22 cellular contexts compared by ENCODE assay signal in genomic region chr9:78607853-78608252, GRCh38.
"Had no signal": no experiment of that assay in that cellular context is flagged by ENCODE, and none has a peak within 500 bp of the region (broad histone marks: within the 10 kb centered on the region; RNA-seq: fewer than 3 reads in every experiment).

No MANE protein-coding gene starts in this region.

- H3K4me1 Mint-ChIP-seq: naive thymus-derived CD8-positive, alpha-beta T cell had no signal

- H3K36me3 Mint-ChIP-seq: mesothelial cell of epicardium; naive B cell; naive thymus-derived CD8-positive, alpha-beta T cell had no signal

- H3K9me3 Mint-ChIP-seq: dendritic cell treated with granulocyte-macrophage colony-stimulating factor and Interleukin-4, amounts not matched to agents 40 ng/mL and 50 ng/mL, for 4 days; mesothelial cell of epicardium; naive B cell had no signal

- H3K27me3 Mint-ChIP-seq: dendritic cell treated with granulocyte-macrophage colony-stimulating factor and Interleukin-4, amounts not matched to agents 40 ng/mL and 50 ng/mL, for 4 days; effector memory CD8-positive, alpha-beta T cell had no signal

- H3K27ac Mint-ChIP-seq: dendritic cell treated with granulocyte-macrophage colony-stimulating factor and Interleukin-4, amounts not matched to agents 40 ng/mL and 50 ng/mL, for 4 days; effector memory CD8-positive, alpha-beta T cell; endodermal cell; mesothelial cell of epicardium; naive thymus-derived CD8-positive, alpha-beta T cell had no signal

- H3K4me3 Mint-ChIP-seq: dendritic cell treated with granulocyte-macrophage colony-stimulating factor and Interleukin-4, amounts not matched to agents 40 ng/mL and 50 ng/mL, for 4 days; effector memory CD8-positive, alpha-beta T cell; endodermal cell; mesothelial cell of epicardium; naive B cell; naive thymus-derived CD8-positive, alpha-beta T cell had no signal

- DNase-seq: colonic mucosa; cortex of kidney; effector CD8-positive, alpha-beta T cell; effector memory CD8-positive, alpha-beta T cell; endodermal cell; erythroblast; foreskin melanocyte; gastrocnemius medialis; glutamatergic neuron; head of caudate nucleus; heart right ventricle; hippocampal formation; left cardiac atrium; left lung; left ventricle myocardium superior; lower lobe of right lung; mesenchymal stem cell; mucosa of descending colon; naive B cell; naive thymus-derived CD8-positive, alpha-beta T cell had no signal

- ATAC-seq: effector memory CD8-positive, alpha-beta T cell; gastrocnemius medialis; heart right ventricle; left cardiac atrium; left lung; left ventricle myocardium superior; lower lobe of right lung; mucosa of descending colon; naive thymus-derived CD8-positive, alpha-beta T cell had no signal
